ENCODE assay signal across 1 cellular context in genomic region chr4:102623622-102624021, GRCh38.
TF ChIP-seq lines count a peak whose summit lies in the region.

No MANE protein-coding gene starts in this region.

TF ChIP-seq in GM12878, 131 proteins besides CTCF, POLR2A, EP300 and RAD21 (continued from another document):
- TF ChIP-seq ZBTB40 (IDR thresholded peaks at IDR 0.05; ENCODE audit: borderline replicate concordance) (no peak), TARDBP (IDR thresholded peaks at IDR 0.05; ENCODE audit: borderline replicate concordance) (no peak), CHD4 (IDR thresholded peaks at IDR 0.05) (no peak), CEBPB (IDR thresholded peaks at IDR 0.05; ENCODE audit: borderline replicate concordance in 1 of 2, low read depth in 2 of 2, low read length in 2 of 2) (no peak), SIN3A (IDR thresholded peaks at IDR 0.05; ENCODE audit: low read depth, low read length) (no peak), IRF3 (IDR thresholded peaks at IDR 0.05) (no peak), HDAC2 (IDR thresholded peaks at IDR 0.05) (no peak), KDM1A (IDR thresholded peaks at IDR 0.05; ENCODE audit: borderline replicate concordance) (no peak)
